20 cellular contexts compared by ENCODE assay signal in genomic region chr6:73268896-73269295, GRCh38. TPM values are rescaled to one million over a fixed set of nuclear protein-coding genes. Genes with fewer than 3 reads are reported as not detected.
"Had no signal": no experiment of that assay in that cellular context is flagged by ENCODE, and none has a peak within 500 bp of the region (broad histone marks: within the 10 kb centered on the region; RNA-seq: fewer than 3 reads in every experiment).

No MANE protein-coding gene starts in this region.

RNA-seq across cellular contexts. Expression of gene KHDC1L, which starts 43.6 kb away (rescaled TPM):
- total RNA-seq: naive thymus-derived CD8-positive, alpha-beta T cell; omental fat pad; osteocyte; pancreas; posterior vena cava; progenitor cell of endocrine pancreas; psoas muscle; pulmonary artery endothelial cell; renal cortical epithelial cell; right atrium auricular region; right cardiac atrium; right lobe of liver; sciatic nerve; sigmoid colon; skeletal muscle tissue; smooth muscle cell; spleen had no signal
- polyA plus RNA-seq: naive thymus-derived CD8-positive, alpha-beta T cell; neural cell; ovary; psoas muscle; right cardiac atrium; sigmoid colon; small intestine; smooth muscle cell; spleen had no signal
